Comparison of ENCODE assay signal across 1 cellular context in genomic region chr3:140628606-140629005, GRCh38.
TF ChIP-seq lines count a peak whose summit lies in the region.

No MANE protein-coding gene starts in this region.

TF ChIP-seq in HepG2, 621 proteins besides CTCF, POLR2A, EP300 and RAD21:
- TF ChIP-seq MXD1 (CRISPR knock-in tag; IDR thresholded peaks at IDR 0.05) (no peak), ZSCAN22 (CRISPR knock-in tag; IDR thresholded peaks at IDR 0.05) (no peak), HES4 (CRISPR knock-in tag; IDR thresholded peaks at IDR 0.05; ENCODE audit: borderline replicate concordance) (no peak), ZNF607 (CRISPR knock-in tag; IDR thresholded peaks at IDR 0.05; ENCODE audit: borderline replicate concordance) (no peak), RAD51 (IDR thresholded peaks at IDR 0.05; ENCODE audit: borderline replicate concordance) (peak; percentile 65; the same call in 1 of the 2 replicates)
- TF ChIP-seq, protein P1, sequence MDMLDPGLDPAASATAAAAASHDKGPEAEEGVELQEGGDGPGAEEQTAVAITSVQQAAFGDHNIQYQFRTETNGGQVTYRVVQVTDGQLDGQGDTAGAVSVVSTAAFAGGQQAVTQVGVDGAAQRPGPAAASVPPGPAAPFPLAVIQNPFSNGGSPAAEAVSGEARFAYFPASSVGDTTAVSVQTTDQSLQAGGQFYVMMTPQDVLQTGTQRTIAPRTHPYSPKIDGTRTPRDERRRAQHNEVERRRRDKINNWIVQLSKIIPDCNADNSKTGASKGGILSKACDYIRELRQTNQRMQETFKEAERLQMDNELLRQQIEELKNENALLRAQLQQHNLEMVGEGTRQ (IDR thresholded peaks at IDR 0.05; ENCODE audit: low read depth, low read length), result peak; percentile 41; the same call in 1 of the 2 replicates
- TF ChIP-seq, protein P1 (CRISPR knock-in tag; IDR thresholded peaks at IDR 0.05; ENCODE audit: borderline replicate concordance), result no peak
